In genomic region chr14:97978336-97978735, GRCh38 we compare ENCODE assay signal across 8 cellular contexts.
DNase-seq lines count a peak whose midpoint lies in the region; ATAC-seq and TF ChIP-seq lines count a peak whose summit lies in the region.

No MANE protein-coding gene starts in this region.

- no peak for TF ChIP-seq POLR2A in heart left ventricle (IDR thresholded peaks at IDR 0.05)

- 1 to 6% (median 2%) methylated on average over 9 of the region's 9 CpGs for WGBS in heart left ventricle, 4 donors

- H3K9me3 Mint-ChIP-seq in progenitor cell of endocrine pancreas (ENCODE audit: low read depth): no peaks in the 10 kb centered on the region

- H3K36me3 Mint-ChIP-seq in progenitor cell of endocrine pancreas (ENCODE audit: insufficient read depth): no peaks in the 10 kb centered on the region

- no peaks in the 10 kb centered on the region for H3K4me1 Mint-ChIP-seq in progenitor cell of endocrine pancreas (ENCODE audit: low read depth)

- H3K27me3 ChIP-seq in RWPE2 (ENCODE audit: insufficient read depth, poor library complexity, severe bottlenecking) (no peaks in the 10 kb centered on the region), heart left ventricle (no peaks in the 10 kb centered on the region), tibial artery (no peaks in the 10 kb centered on the region)

- H3K27ac ChIP-seq in RWPE2 (ENCODE audit: poor library complexity, severe bottlenecking) (peak overlapping the region; percentile 39), heart left ventricle (peak overlapping the region in 11 of 12 donors; percentile 28 to 83 (median 75)), tibial artery (peak overlapping the region; percentile 71 to 79)

- H3K4me3 Mint-ChIP-seq in progenitor cell of endocrine pancreas (ENCODE audit: low read depth): no peak overlapping the region

- H3K4me3 ChIP-seq in RWPE2 (ENCODE audit: severe bottlenecking) (peak overlapping the region; percentile 21), heart left ventricle (peak overlapping the region in 10 of 12 donors; percentile 26 to 63 (median 48)), tibial artery (peak overlapping the region; percentile 53 to 60)

- DNase-seq in HT1080 (ENCODE audit: low read depth): peak; percentile 75
- peak; percentile 90 for DNase-seq in RWPE2 (ENCODE audit: low spot score)
- DNase-seq in activated naive CD4-positive, alpha-beta T cell treated with Interleukin-2 at 50 U/mL for 16 hours: peak; percentile 83
- DNase-seq in heart left ventricle: peak; percentile 64 to 83 (median 81)
- DNase-seq in progenitor cell of endocrine pancreas (ENCODE audit: low spot score, unreplicated experiment): peak; percentile 41
- peak; percentile 64 to 88 for DNase-seq in tibial artery

- H3K27ac Mint-ChIP-seq in progenitor cell of endocrine pancreas: no peak overlapping the region

- H3K36me3 ChIP-seq in RWPE2 (ENCODE audit: low read depth) (no peaks in the 10 kb centered on the region), heart left ventricle (no peaks in the 10 kb centered on the region), tibial artery (no peaks in the 10 kb centered on the region)

- H3K27me3 Mint-ChIP-seq in progenitor cell of endocrine pancreas: peaks cover 27% of the 10 kb centered on the region

- peak; percentile 96 for ATAC-seq in RWPE2 (ENCODE audit: low read depth)
- ATAC-seq in heart left ventricle: peak; percentile 88 to 95 (median 93)
- ATAC-seq in GM18909 (IDR thresholded peaks at IDR 0.05; ENCODE audit: poor library complexity, unreplicated experiment): no peak
- ATAC-seq in HG02571 (IDR thresholded peaks at IDR 0.05; ENCODE audit: unreplicated experiment): no peak

- intact Hi-C loops in heart left ventricle (cut with DNase I): no loop called here
- intact Hi-C loops in tibial artery (cut with DNase I; ENCODE audit: low total_unique reads): no loop called here

- H3K9me3 ChIP-seq in RWPE2 (ENCODE audit: severe bottlenecking): no peaks in the 10 kb centered on the region
- peaks cover 0 to 3% (median 0%) of the 10 kb centered on the region in 12 donors for H3K9me3 ChIP-seq in heart left ventricle
- no peaks in the 10 kb centered on the region for H3K9me3 ChIP-seq in tibial artery

- TF ChIP-seq CTCF in RWPE2 (IDR thresholded peaks at IDR 0.05; ENCODE audit: poor library complexity, severe bottlenecking): peak; percentile 90
- TF ChIP-seq CTCF in heart left ventricle (IDR thresholded peaks at IDR 0.05): peak in 10 of 12 donors; percentile 11 to 48 (median 20)
- peak; percentile 62 for TF ChIP-seq CTCF in progenitor cell of endocrine pancreas (IDR thresholded peaks at IDR 0.05; ENCODE audit: unreplicated experiment)
- peak; percentile 28 to 41 for TF ChIP-seq CTCF in tibial artery (IDR thresholded peaks at IDR 0.05)

- H3K4me1 ChIP-seq in RWPE2 (ENCODE audit: insufficient read depth, poor library complexity, severe bottlenecking) (peaks cover 16% of the 10 kb centered on the region), heart left ventricle (peaks cover 0 to 20% (median 8%) of the 10 kb centered on the region in 12 donors), tibial artery (peaks cover 0 to 39% (median 31%) of the 10 kb centered on the region in 4 donors)

Comparison
In these comparisons a context has a peak if more than half of its experiments do, and no peak if none do; other contexts are left out.
1. ATAC-seq: peak in RWPE2 (single experiment) and heart left ventricle (4 of 4); none in GM18909 (single experiment) and HG02571 (single experiment).
2. CTCF ChIP-seq: peak in every context shown above with its lines; median percentile 90 in RWPE2; 62 in progenitor cell of endocrine pancreas; 34 in tibial artery; 20 in heart left ventricle.
3. Peak in every context shown above with its lines, with median percentiles within 50 percentile points of each other: DNase-seq, H3K27ac ChIP-seq and H3K4me3 ChIP-seq.